8 cellular contexts compared by ENCODE assay signal in genomic region chr4:145545538-145546224, GRCh38.
DNase-seq lines count a peak whose midpoint lies in the region; ATAC-seq and TF ChIP-seq lines count a peak whose summit lies in the region.

No MANE protein-coding gene starts in this region.

- peak overlapping the region; percentile 69 for H3K27ac ChIP-seq in HUES48 (ENCODE audit: low read depth, low read length)
- H3K27ac ChIP-seq in colonic mucosa: peak overlapping the region; percentile 62
- H3K27ac ChIP-seq in WERI-Rb-1: no peak overlapping the region

- peaks cover 33% of the 10 kb centered on the region for H3K4me1 ChIP-seq in HUES48 (ENCODE audit: control insufficient read depth, insufficient read depth, low read length)
- no peaks in the 10 kb centered on the region for H3K4me1 ChIP-seq in colonic mucosa

- H3K4me3 Mint-ChIP-seq in activated T-cell treated with anti-CD3 and anti-CD28 coated beads, Interleukin-2, amount 50 U/mL, for 4 hours: no peak overlapping the region

- no peaks in the 10 kb centered on the region for H3K36me3 Mint-ChIP-seq in activated T-cell treated with anti-CD3 and anti-CD28 coated beads, Interleukin-2, amount 50 U/mL, for 4 hours (ENCODE audit: insufficient read depth)

- H3K4me1 Mint-ChIP-seq in activated T-cell treated with anti-CD3 and anti-CD28 coated beads, Interleukin-2, amount 50 U/mL, for 4 hours (ENCODE audit: low read depth): no peaks in the 10 kb centered on the region

- no peak for ATAC-seq in activated T-cell treated with anti-CD3 and anti-CD28 coated beads, Interleukin-2, amount 50 U/mL, for 4 hours

- peaks cover 4% of the 10 kb centered on the region for H3K27me3 Mint-ChIP-seq in activated T-cell treated with anti-CD3 and anti-CD28 coated beads, Interleukin-2, amount 50 U/mL, for 4 hours (ENCODE audit: low read depth)

- H3K9me3 ChIP-seq in HUES48 (ENCODE audit: control insufficient read depth, insufficient read depth, low read length): no peaks in the 10 kb centered on the region
- no peaks in the 10 kb centered on the region for H3K9me3 ChIP-seq in colonic mucosa
- no peaks in the 10 kb centered on the region for H3K9me3 ChIP-seq in WERI-Rb-1 (ENCODE audit: severe bottlenecking)

- CTCF ChIA-PET in BJ (lab: Yijun Ruan, JAX): interaction anchor here (0.8 to 2.1 kb wide), 2 partner anchors 11 to 14 kb away, joined by 4 to 9 read pairs; no protein-coding TSS in a partner anchor

- no peaks in the 10 kb centered on the region for H3K27me3 ChIP-seq in BJ (ENCODE audit: control insufficient read depth, insufficient read depth, low read length)
- no peaks in the 10 kb centered on the region for H3K27me3 ChIP-seq in HUES48 (ENCODE audit: control insufficient read depth, insufficient read depth, low read length)
- H3K27me3 ChIP-seq in colonic mucosa: no peaks in the 10 kb centered on the region
- H3K27me3 ChIP-seq in WERI-Rb-1 (ENCODE audit: insufficient read depth, low read depth, severe bottlenecking): no peaks in the 10 kb centered on the region

- H3K9ac ChIP-seq in HUES48 (ENCODE audit: low read depth, low read length) (no peak overlapping the region), colonic mucosa (ENCODE audit: low read depth in 2 of 2, low read length in 2 of 2) (no peak overlapping the region)

- TF ChIP-seq CTCF in BJ (IDR thresholded peaks at IDR 0.05; ENCODE audit: insufficient read depth, low read depth, low read length) (no peak), colonic mucosa (IDR thresholded peaks at IDR 0.05) (no peak), WERI-Rb-1 (IDR thresholded peaks at IDR 0.05; ENCODE audit: low read depth, low read length) (no peak)

- no peaks in the 10 kb centered on the region for H3K36me3 ChIP-seq in BJ (ENCODE audit: control insufficient read depth, insufficient read depth, low read length)
- H3K36me3 ChIP-seq in HUES48 (ENCODE audit: control insufficient read depth, insufficient read depth, low read length): peaks cover 32% of the 10 kb centered on the region
- no peaks in the 10 kb centered on the region for H3K36me3 ChIP-seq in colonic mucosa
- H3K36me3 ChIP-seq in WERI-Rb-1: peaks cover 10% of the 10 kb centered on the region

- H3K4me3 ChIP-seq in BJ (ENCODE audit: low read depth, low read length) (no peak overlapping the region), HUES48 (ENCODE audit: low read depth, low read length) (peak overlapping the region; percentile 16; the same call in 1 of the 2 replicates), colonic mucosa (no peak overlapping the region), WERI-Rb-1 (ENCODE audit: low read depth, low read length) (no peak overlapping the region)

- POLR2A ChIA-PET in BJ (lab: Charles Lee): no interaction called here

- intact Hi-C loops in colonic mucosa (cut with DNase I): no loop called here

- DNase-seq in BJ (ENCODE audit: low read depth) (peak; percentile 55), colonic mucosa (peak; percentile 61), mucosa of gallbladder (ENCODE audit: low spot score) (peak; percentile 48), WERI-Rb-1 (no peak)
- DNase-seq in activated naive CD4-positive, alpha-beta T cell treated with anti-CD3 and anti-CD28 coated beads, Interleukin-2, amount 50 U/mL, for 16 hours: no peak
- DNase-seq in activated T-cell treated with anti-CD3 and anti-CD28 coated beads, Interleukin-2, amount 50 U/mL, for 4 hours: no peak
- DNase-seq in stimulated activated CD4-positive, alpha-beta T cell treated with anti-CD3 and anti-CD28 coated beads, Interleukin-4, amount 100 ng/mL, for 24 hours: no peak

- H3K9me3 Mint-ChIP-seq in activated T-cell treated with anti-CD3 and anti-CD28 coated beads, Interleukin-2, amount 50 U/mL, for 4 hours: no peaks in the 10 kb centered on the region

Comparison
In these comparisons a context has a peak if more than half of its experiments do, and no peak if none do; other contexts are left out.
1. DNase-seq: peak in BJ (single experiment), colonic mucosa (single experiment) and mucosa of gallbladder (single experiment); none in WERI-Rb-1 (single experiment), activated naive CD4-positive, alpha-beta T cell treated with anti-CD3 and anti-CD28 coated beads, Interleukin-2, amount 50 U/mL, for 16 hours (single experiment), activated T-cell treated with anti-CD3 and anti-CD28 coated beads, Interleukin-2, amount 50 U/mL, for 4 hours (single experiment) and stimulated activated CD4-positive, alpha-beta T cell treated with anti-CD3 and anti-CD28 coated beads, Interleukin-4, amount 100 ng/mL, for 24 hours (single experiment).